8 cellular contexts compared by ENCODE assay signal in genomic region chr11:22130462-22131053, GRCh38.
A peak's percentile ranks its signal among the peaks of the same experiment; 100 is the strongest.
DNase-seq lines count a peak whose midpoint lies in the region; ATAC-seq, FAIRE-seq and TF ChIP-seq lines count a peak whose summit lies in the region.

No MANE protein-coding gene starts in this region.

- H3K4me1 ChIP-seq in GM12878 (ENCODE audit: control insufficient read depth, insufficient read depth, low read length), result no peaks in the 10 kb centered on the region
- no peaks in the 10 kb centered on the region for H3K4me1 ChIP-seq in psoas muscle

- in situ Hi-C loops in GM12878 (cut with MboI), result loop anchor here (10.0 kb wide), 1 partner anchor 1486 kb away; no protein-coding TSS in a partner anchor

- no peak for TF ChIP-seq EP300 in GM12878 (IDR thresholded peaks at IDR 0.05; ENCODE audit: borderline replicate concordance in 1 of 2, control insufficient read depth in 1 of 2, low read depth in 2 of 2, low read length in 2 of 2)

- no peak overlapping the region for H3K4me3 ChIP-seq in GM12878
- H3K4me3 ChIP-seq in psoas muscle, result no peak overlapping the region
- H3K4me3 ChIP-seq in MG63, result no peak overlapping the region

- H3K27me3 ChIP-seq in GM12878 (replicated peaks in 1 of 2; ENCODE audit: control insufficient read depth in 2 of 2, insufficient read depth in 2 of 2, low read length in 1 of 2), result no peaks in the 10 kb centered on the region
- H3K27me3 ChIP-seq in psoas muscle (ENCODE audit: insufficient read depth in 3 of 3, low read length in 2 of 3), result no peaks in the 10 kb centered on the region
- H3K27me3 ChIP-seq in MG63, result no peaks in the 10 kb centered on the region

- TF ChIP-seq RAD21 in GM12878 (IDR thresholded peaks at IDR 0.05; ENCODE audit: insufficient read depth, low read depth, low read length), result peak; percentile 45

- SMC1A ChIA-PET in GM12878 (lab: Charles Lee; ENCODE audit: uncharacterized antibody, unreplicated experiment), result interaction anchor here (0.8 to 1.3 kb wide), 8 partner anchors 9 to 1457 kb away, joined by 3 to 7 read pairs (median 3); no protein-coding TSS in a partner anchor

- H4K20me1 ChIP-seq in GM12878 (ENCODE audit: control insufficient read depth, insufficient read depth), result no peaks in the 10 kb centered on the region

- POLR2A ChIA-PET in GM12878 (lab: Charles Lee), result no interaction called here

- no peak overlapping the region for H2AFZ ChIP-seq in GM12878 (ENCODE audit: control insufficient read depth, low read depth, low read length)

- FAIRE-seq in GM12878 (lab: Jason Lieb, UNC), result no peak

- intact Hi-C loops in GM12878 (cut with micrococcal nuclease; ENCODE audit: unreplicated experiment), result loop anchor here (2.0 to 5.0 kb wide), 2 partner anchors 198 to 1483 kb away; no protein-coding TSS in a partner anchor
- intact Hi-C loops in psoas muscle (cut with DNase I), result loop anchor here in 1 of 2 donors (5.0 to 10.0 kb wide), 3 partner anchors 198 to 1476 kb away; no protein-coding TSS in a partner anchor

- no TSS peak for BruUV-seq in GM12878 (replicated peaks; lab: Mats Ljungman, UMichigan)

- H3K36me3 ChIP-seq in GM12878 (ENCODE audit: control insufficient read depth in 2 of 2, insufficient read depth in 2 of 2, low read length in 1 of 2), result no peaks in the 10 kb centered on the region
- no peaks in the 10 kb centered on the region for H3K36me3 ChIP-seq in psoas muscle (ENCODE audit: insufficient read depth in 1 of 2, low read depth in 1 of 2)
- no peaks in the 10 kb centered on the region for H3K36me3 ChIP-seq in MG63

- DNase-seq in NCI-H1092 treated with DMSO at 0.1 percent for 48 hours (lab: John Stamatoyannopoulos, UW) (peak; percentile 63), NCI-H1092 (lab: John Stamatoyannopoulos, UW) (no peak), NCI-H1105 (lab: John Stamatoyannopoulos, UW) (peak; percentile 3), GM12878 (ENCODE audit: low read depth, low spot score) (no peak), psoas muscle (no peak), NK-92 (lab: John Stamatoyannopoulos, UW; ENCODE audit: unreplicated experiment) (no peak), MG63 (no peak)

- 4% methylated on average over 3 of the region's 3 CpGs for WGBS in GM12878 (ENCODE audit: insufficient coverage, insufficient replicate concordance, low lambda C conversion rate, missing lambda C conversion rate)
- WGBS in psoas muscle, 3 donors, result 39 to 48% (median 42%) methylated on average over 3 of the region's 3 CpGs

- peak; percentile 28 to 56 (median 37); a peak in 5 of 6 replicates for TF ChIP-seq CTCF in GM12878 (IDR thresholded peaks at IDR 0.05 in 2 of 3, conservative IDR thresholded peaks at IDR 0.05 in 1 of 3; ENCODE audit: control insufficient read depth in 2 of 3, extremely low read depth in 1 of 3, insufficient read depth in 1 of 3, low read depth in 3 of 3, low read length in 3 of 3)
- TF ChIP-seq CTCF in psoas muscle (IDR thresholded peaks at IDR 0.05), result peak; percentile 64

- no peak for TF ChIP-seq POLR2A in GM12878 (IDR thresholded peaks at IDR 0.05; ENCODE audit: low read depth, low read length)

- H3K9ac ChIP-seq in GM12878 (ENCODE audit: control insufficient read depth, insufficient read depth, low read length), result no peak overlapping the region

- CTCF ChIA-PET in GM12878 (lab: Yijun Ruan, JAX), result interaction anchor here (1.0 to 2.6 kb wide), 14 partner anchors 9 to 1419 kb away, joined by 3 to 18 read pairs (median 4); no protein-coding TSS in a partner anchor

- RAD21 ChIA-PET in GM12878 (lab: Charles Lee; ENCODE audit: unreplicated experiment), result interaction anchor here (0.6 to 2.2 kb wide), 6 partner anchors 9 to 1485 kb away, joined by 3 to 4 read pairs (median 3); no protein-coding TSS in a partner anchor

- H3K79me2 ChIP-seq in GM12878 (ENCODE audit: control insufficient read depth, insufficient read depth, low read length), result no peaks in the 10 kb centered on the region

- H3K9me3 ChIP-seq in GM12878 (replicated peaks; ENCODE audit: control insufficient read depth, insufficient read depth, low read length), result no peaks in the 10 kb centered on the region
- no peaks in the 10 kb centered on the region for H3K9me3 ChIP-seq in psoas muscle
- no peaks in the 10 kb centered on the region for H3K9me3 ChIP-seq in MG63

- ATAC-seq in GM12878 (peak; percentile 75), psoas muscle (peak; percentile 57 to 81 (median 74)), HG03196 (IDR thresholded peaks at IDR 0.05; ENCODE audit: unreplicated experiment) (no peak)

- H3K4me2 ChIP-seq in GM12878 (ENCODE audit: control insufficient read depth, insufficient read depth), result no peak overlapping the region

- no peak overlapping the region for H3K27ac ChIP-seq in GM12878 (ENCODE audit: control insufficient read depth, insufficient read depth)
- H3K27ac ChIP-seq in psoas muscle, result no peak overlapping the region

TF ChIP-seq in GM12878, 131 proteins besides CTCF, POLR2A, EP300 and RAD21:
- TF ChIP-seq SMC3 (IDR thresholded peaks at IDR 0.05; ENCODE audit: borderline replicate concordance, low read length) (peak; percentile 41; the same call in 1 of the 2 replicates), ETV6 (conservative IDR thresholded peaks at IDR 0.05 in 1 of 2, IDR thresholded peaks at IDR 0.05 in 1 of 2; ENCODE audit: borderline replicate concordance in 1 of 2, low read depth in 1 of 2) (no peak)

Comparison
In these comparisons a context has a peak if more than half of its experiments do, and no peak if none do; other contexts are left out.
1. DNase-seq: peak in NCI-H1092 treated with DMSO at 0.1 percent for 48 hours (single experiment) and NCI-H1105 (single experiment); none in NCI-H1092 (single experiment), GM12878 (single experiment), psoas muscle (0 of 2), NK-92 (single experiment) and MG63 (single experiment).